In genomic region chr22:46791201-46791731, GRCh38 we compare ENCODE assay signal across 8 cellular contexts. TPM values are rescaled to one million over a fixed set of nuclear protein-coding genes. Genes with fewer than 3 reads are reported as not detected.
A peak's percentile ranks its signal among the peaks of the same experiment; 100 is the strongest.
DNase-seq lines count a peak whose midpoint lies in the region; TF ChIP-seq lines count a peak whose summit lies in the region.

No MANE protein-coding gene starts in this region.

- no peaks in the 10 kb centered on the region for H3K9me3 Mint-ChIP-seq in stimulated activated naive CD8-positive, alpha-beta T cell treated with anti-CD3 and anti-CD28 coated beads, Interleukin-15, Interleukin-2, amounts not matched to agents 100 ng/mL and 50 ng/mL, for 24 hours
- H3K9me3 Mint-ChIP-seq in type B pancreatic cell: no peaks in the 10 kb centered on the region

- no peak for TF ChIP-seq CTCF in type B pancreatic cell (conservative IDR thresholded peaks at IDR 0.05)

- DNase-seq in HS-5 (ENCODE audit: low read depth) (peak; percentile 4), cerebellum (ENCODE audit: low spot score) (peak; percentile 80), type B pancreatic cell (ENCODE audit: extremely low spot score, unreplicated experiment) (no peak), DMS 273 (lab: John Stamatoyannopoulos, UW; ENCODE audit: unreplicated experiment) (no peak), OCI-M2 (lab: John Stamatoyannopoulos, UW; ENCODE audit: unreplicated experiment) (no peak)
- peak; percentile 80 for DNase-seq in activated CD4-positive, alpha-beta T cell treated with anti-CD3 and anti-CD28 coated beads for 48 hours

- no peaks in the 10 kb centered on the region for H3K27me3 ChIP-seq in muscle layer of duodenum (ENCODE audit: low read depth, low read length)

- H3K4me1 ChIP-seq in muscle layer of duodenum (ENCODE audit: control insufficient read depth in 1 of 2, insufficient read depth in 2 of 2, low read length in 2 of 2): peaks cover 0 to 17% of the 10 kb centered on the region in 2 donors

- peak overlapping the region; percentile 99 for H3K27ac Mint-ChIP-seq in stimulated activated naive CD8-positive, alpha-beta T cell treated with anti-CD3 and anti-CD28 coated beads, Interleukin-15, Interleukin-2, amounts not matched to agents 100 ng/mL and 50 ng/mL, for 24 hours
- H3K27ac Mint-ChIP-seq in type B pancreatic cell: no peak overlapping the region

- H3K36me3 ChIP-seq in muscle layer of duodenum (ENCODE audit: control insufficient read depth in 1 of 2, insufficient read depth in 2 of 2, low read length in 2 of 2): peaks cover 14 to 39% of the 10 kb centered on the region in 2 donors

- no peaks in the 10 kb centered on the region for H3K9me3 ChIP-seq in muscle layer of duodenum (ENCODE audit: control insufficient read depth in 1 of 2, low read length in 2 of 2)

- H3K36me3 Mint-ChIP-seq in stimulated activated naive CD8-positive, alpha-beta T cell treated with anti-CD3 and anti-CD28 coated beads, Interleukin-15, Interleukin-2, amounts not matched to agents 100 ng/mL and 50 ng/mL, for 24 hours (ENCODE audit: low read depth): peaks cover 37% of the 10 kb centered on the region
- no peaks in the 10 kb centered on the region for H3K36me3 Mint-ChIP-seq in type B pancreatic cell

- peak overlapping the region; percentile 80 for H3K4me3 Mint-ChIP-seq in stimulated activated naive CD8-positive, alpha-beta T cell treated with anti-CD3 and anti-CD28 coated beads, Interleukin-15, Interleukin-2, amounts not matched to agents 100 ng/mL and 50 ng/mL, for 24 hours
- no peak overlapping the region for H3K4me3 Mint-ChIP-seq in type B pancreatic cell

- peaks cover 65% of the 10 kb centered on the region for H3K4me1 Mint-ChIP-seq in stimulated activated naive CD8-positive, alpha-beta T cell treated with anti-CD3 and anti-CD28 coated beads, Interleukin-15, Interleukin-2, amounts not matched to agents 100 ng/mL and 50 ng/mL, for 24 hours (ENCODE audit: low read depth)
- H3K4me1 Mint-ChIP-seq in type B pancreatic cell (ENCODE audit: unreplicated experiment): no peaks in the 10 kb centered on the region

- H3K27ac ChIP-seq in muscle layer of duodenum (ENCODE audit: low read length): peak overlapping the region; percentile 46

- H3K27me3 Mint-ChIP-seq in stimulated activated naive CD8-positive, alpha-beta T cell treated with anti-CD3 and anti-CD28 coated beads, Interleukin-15, Interleukin-2, amounts not matched to agents 100 ng/mL and 50 ng/mL, for 24 hours: no peaks in the 10 kb centered on the region
- H3K27me3 Mint-ChIP-seq in type B pancreatic cell: no peaks in the 10 kb centered on the region

- peak overlapping the region in 1 of 2 donors; percentile 21 for H3K4me3 ChIP-seq in muscle layer of duodenum (ENCODE audit: low read depth in 1 of 2, low read length in 2 of 2)

RNA-seq across cellular contexts. Expression of gene TBC1D22A, which starts 28.8 kb away (rescaled TPM):
- total RNA-seq in cerebellum (8.2 TPM), type B pancreatic cell (ENCODE audit: low replicate concordance) (16.2 and 24.6 TPM in 2 replicates)

RNA-seq across cellular contexts. Expression of gene CERK, which starts 53.2 kb away (rescaled TPM):
- total RNA-seq in cerebellum (49.4 TPM), type B pancreatic cell (ENCODE audit: low replicate concordance) (43.3 and 67.5 TPM in 2 replicates)

Comparison
In these comparisons a context has a peak if more than half of its experiments do, and no peak if none do; other contexts are left out.
1. DNase-seq: peak in HS-5 (single experiment), activated CD4-positive, alpha-beta T cell treated with anti-CD3 and anti-CD28 coated beads for 48 hours (single experiment) and cerebellum (single experiment); none in type B pancreatic cell (single experiment), DMS 273 (single experiment) and OCI-M2 (single experiment).